ENCODE assay signal across 37 cellular contexts in the genomic region with DNA sequence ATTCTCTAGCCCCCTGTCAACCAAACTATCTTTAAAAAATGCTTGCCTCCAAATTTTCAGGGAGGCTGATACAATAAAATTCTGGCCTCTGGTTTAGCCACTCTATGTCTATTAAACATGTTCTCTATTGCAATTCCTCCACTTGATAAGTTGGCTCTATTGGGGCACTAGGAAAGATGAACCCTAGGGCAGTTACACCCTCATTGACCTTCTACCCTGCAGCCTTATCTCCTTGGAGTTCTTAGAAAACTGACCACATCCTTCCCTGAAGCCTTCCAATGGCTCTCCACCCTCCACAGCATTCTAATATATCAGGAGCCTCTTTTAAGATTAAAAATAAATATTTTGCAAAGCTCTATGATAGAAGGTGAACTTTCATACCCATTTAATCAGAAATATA. TPM values are rescaled to one million over a fixed set of nuclear protein-coding genes. Genes with fewer than 3 reads are reported as not detected.
"Had no signal": no experiment of that assay in that cellular context is flagged by ENCODE, and none has a peak within 500 bp of the region (broad histone marks: within the 10 kb centered on the region; RNA-seq: fewer than 3 reads in every experiment).

No MANE protein-coding gene starts in this region.

- H3K36me3 Mint-ChIP-seq: activated CD4-positive, alpha-beta memory T cell treated with anti-CD3 and anti-CD28 coated beads for 36 hours; activated naive CD4-positive, alpha-beta T cell treated with anti-CD3 and anti-CD28 coated beads, Interleukin-2, amount 10 ng/mL, durations not matched to agents 7 days and 5 days; activated naive CD4-positive, alpha-beta T cell treated with anti-CD3 and anti-CD28 coated beads, Interleukin-2, amount 50 U/mL, for 24 hours; activated naive CD8-positive, alpha-beta T cell had no signal

- H3K27me3 ChIP-seq: body of pancreas, brain microvascular endothelial cell, breast epithelium had no signal

- H3K27me3 Mint-ChIP-seq: activated naive CD8-positive, alpha-beta T cell had no signal

- H3K4me1 Mint-ChIP-seq: activated naive CD4-positive, alpha-beta T cell treated with anti-CD3 and anti-CD28 coated beads, Interleukin-2, amount 50 U/mL, for 24 hours had no signal

- H3K4me3 Mint-ChIP-seq: activated CD4-positive, alpha-beta memory T cell treated with anti-CD3 and anti-CD28 coated beads for 36 hours; activated CD4-positive, alpha-beta T cell treated with anti-CD3 and anti-CD28 coated beads, Interleukin-2, amount 10 ng/mL, durations not matched to agents 24 days and 14 days; activated CD8-positive, alpha-beta T cell treated with anti-CD3 and anti-CD28 coated beads for 36 hours; activated naive CD4-positive, alpha-beta T cell treated with anti-CD3 and anti-CD28 coated beads, Interleukin-2, amount 10 ng/mL, durations not matched to agents 7 days and 5 days; activated naive CD4-positive, alpha-beta T cell treated with anti-CD3 and anti-CD28 coated beads, Interleukin-2, amount 50 U/mL, for 24 hours; activated naive CD8-positive, alpha-beta T cell; activated naive CD8-positive, alpha-beta T cell treated with anti-CD3 and anti-CD28 coated beads, Interleukin-2, amount 10 ng/mL, durations not matched to agents 7 days and 5 days; activated naive CD8-positive, alpha-beta T cell treated with anti-CD3 and anti-CD28 coated beads, Interleukin-2, amount 50 U/mL, for 24 hours; T-helper 1 cell treated with Interleukin-12 subunit alpha and Interleukin-12 subunit beta and Interleukin-4 antibody, amounts not matched to agents 30 μg/mL and 1 μg/mL, for 36 hours; T-helper 2 cell treated with Interferon-gamma antibody and Interleukin-4, amounts not matched to agents 5 μg/mL and 100 μg/mL, for 36 hours; WTC11 had no signal

- H3K4me3 ChIP-seq: body of pancreas, breast epithelium had no signal

- H3K4me1 ChIP-seq: body of pancreas, breast epithelium had no signal

- H3K9me3 ChIP-seq: body of pancreas, breast epithelium had no signal

- FAIRE-seq: astrocyte, colon had no signal

- DNase-seq: activated CD4-positive, alpha-beta memory T cell treated with anti-CD3 and anti-CD28 coated beads for 36 hours; activated CD4-positive, alpha-beta T cell treated with anti-CD3 and anti-CD28 coated beads for 4 hours; activated CD4-positive, alpha-beta T cell treated with anti-CD3 and anti-CD28 coated beads, Interleukin-2, amount 10 ng/mL, durations not matched to agents 24 days and 14 days; activated CD4-positive, alpha-beta T cell treated with anti-CD3 and anti-CD28 coated beads, Interleukin-2, amount 50 U/mL, for 1 hour; activated CD4-positive, alpha-beta T cell treated with anti-CD3 and anti-CD28 coated beads, Interleukin-2, amount 50 U/mL, for 4 hours; activated CD4-positive, CD25-positive, alpha-beta regulatory T cell; activated CD8-positive, alpha-beta memory T cell treated with anti-CD3 and anti-CD28 coated beads, Interleukin-2, amount 50 U/mL, for 4 hours; activated CD8-positive, alpha-beta T cell treated with anti-CD3 and anti-CD28 coated beads for 36 hours; activated effector memory CD4-positive, alpha-beta T cell treated with Interleukin-2 at 50 U/mL for 16 hours; activated gamma-delta T cell; activated naive CD4-positive, alpha-beta T cell treated with anti-CD3 and anti-CD28 coated beads, Interleukin-2, amount 10 ng/mL, durations not matched to agents 7 days and 5 days; activated naive CD4-positive, alpha-beta T cell treated with Interleukin-2 at 50 U/mL for 16 hours; activated naive CD8-positive, alpha-beta T cell treated with anti-CD3 and anti-CD28 coated beads, Interleukin-2, amount 10 ng/mL, durations not matched to agents 7 days and 5 days; activated naive CD8-positive, alpha-beta T cell treated with anti-CD3 and anti-CD28 coated beads, Interleukin-2, amount 50 U/mL, for 24 hours; activated T-cell treated with anti-CD3 and anti-CD28 coated beads for 4 hours; activated T-cell treated with anti-CD3 and anti-CD28 coated beads, Interleukin-2, amount 50 U/mL, for 1 hour; amniotic stem cell; aorta; body of pancreas; brain microvascular endothelial cell; central memory CD4-positive, alpha-beta T cell; T-helper 1 cell; T-helper 2 cell; T-helper 9 cell; WERI-Rb-1 had no signal

- ATAC-seq: activated CD4-positive, CD25-positive, alpha-beta regulatory T cell treated with anti-CD3 and anti-CD28 coated beads, Interleukin-2, amount 50 U/mL, for 24 hours; activated CD8-positive, alpha-beta T cell treated with anti-CD3 and anti-CD28 coated beads for 36 hours; activated naive CD8-positive, alpha-beta T cell treated with anti-CD3 and anti-CD28 coated beads, Interleukin-2, amount 50 U/mL, for 24 hours; body of pancreas; WTC11 had no signal

- H3K36me3 ChIP-seq: brain microvascular endothelial cell, breast epithelium, WERI-Rb-1 had no signal

- H3K27ac ChIP-seq: body of pancreas, brain microvascular endothelial cell, breast epithelium, WERI-Rb-1 had no signal

- H3K9me3 Mint-ChIP-seq: activated CD4-positive, alpha-beta memory T cell treated with anti-CD3 and anti-CD28 coated beads for 36 hours; activated CD8-positive, alpha-beta T cell treated with anti-CD3 and anti-CD28 coated beads for 36 hours; activated naive CD4-positive, alpha-beta T cell treated with anti-CD3 and anti-CD28 coated beads, Interleukin-2, amount 50 U/mL, for 24 hours; activated naive CD8-positive, alpha-beta T cell treated with anti-CD3 and anti-CD28 coated beads, Interleukin-2, amount 50 U/mL, for 24 hours; T-helper 1 cell treated with Interleukin-12 subunit alpha and Interleukin-12 subunit beta and Interleukin-4 antibody, amounts not matched to agents 30 μg/mL and 1 μg/mL, for 36 hours had no signal

RNA-seq across cellular contexts. Expression of a gene that starts 30.6 kb away (rescaled TPM):
- total RNA-seq: activated CD4-positive, alpha-beta memory T cell treated with anti-CD3 and anti-CD28 coated beads for 36 hours; activated CD4-positive, alpha-beta T cell treated with anti-CD3 and anti-CD28 coated beads, Interleukin-2, amount 10 ng/mL, durations not matched to agents 24 days and 14 days; activated CD8-positive, alpha-beta memory T cell treated with anti-CD3 and anti-CD28 coated beads for 36 hours; activated T-helper 2 cell treated with anti-CD3 and anti-CD28 coated beads, Interferon-gamma antibody, Interleukin-2, Interleukin-4, amounts not matched to agents 10 μg/mL and 5 μg/mL and 100 μg/mL, durations not matched to agents 14 hours and 24 hours and 36 hours; aorta; body of pancreas; cardiac septum had no signal
